ENCODE assay signal across 9 cellular contexts in the genomic region with DNA sequence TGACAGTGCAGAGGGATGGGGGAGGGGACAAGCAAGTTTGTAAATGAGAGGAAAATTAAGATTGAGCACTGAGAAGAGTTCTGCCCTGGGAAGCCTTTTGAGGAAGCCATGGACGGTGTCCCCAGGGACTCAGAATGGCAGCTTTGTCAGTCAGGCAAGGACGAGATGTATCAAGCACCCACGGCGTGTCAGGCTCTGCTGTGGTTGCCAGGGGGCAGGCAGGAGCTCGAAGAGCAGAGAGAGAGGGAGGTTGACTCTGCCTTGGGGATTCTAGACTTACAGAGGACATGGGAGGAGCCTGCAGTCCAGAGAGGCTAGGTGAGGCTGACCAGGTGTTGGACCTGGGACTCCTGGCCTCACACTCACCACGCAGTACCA. TPM values are rescaled to one million over a fixed set of nuclear protein-coding genes. Genes with fewer than 3 reads are reported as not detected.
DNase-seq lines count a peak whose midpoint lies in the region; ATAC-seq, FAIRE-seq and TF ChIP-seq lines count a peak whose summit lies in the region.
"Had no signal": no experiment of that assay in that cellular context is flagged by ENCODE, and none has a peak within 500 bp of the region (broad histone marks: within the 10 kb centered on the region; RNA-seq: fewer than 3 reads in every experiment).

No MANE protein-coding gene starts in this region.

- peaks cover 22% of the 10 kb centered on the region for H3K27me3 Mint-ChIP-seq in memory B cell

- no peaks in the 10 kb centered on the region for H3K79me2 ChIP-seq in GM12878 (ENCODE audit: control insufficient read depth, insufficient read depth, low read length)

- no peaks in the 10 kb centered on the region for H3K4me1 ChIP-seq in GM12878 (ENCODE audit: control insufficient read depth, insufficient read depth, low read length)

- POLR2A ChIA-PET in GM12878 (lab: Charles Lee) = no interaction called here

- no peak overlapping the region for H3K4me3 ChIP-seq in GM12878

- no peak for TF ChIP-seq RAD21 in GM12878 (IDR thresholded peaks at IDR 0.05; ENCODE audit: insufficient read depth, low read depth, low read length)

- in situ Hi-C loops in GM12878 (cut with MboI) = no loop called here

- H3K27me3 ChIP-seq in GM12878 (replicated peaks in 1 of 2; ENCODE audit: control insufficient read depth in 2 of 2, insufficient read depth in 2 of 2, low read length in 1 of 2) = no peaks in the 10 kb centered on the region; a peak in 2 of 4 replicates

- CTCF ChIA-PET in GM12878 (lab: Yijun Ruan, JAX) = interaction anchor here (0.6 kb wide), 1 partner anchor 68 kb away, joined by 3 read pairs; no protein-coding TSS in a partner anchor

- peak; percentile 27; the same call in 1 of the 3 replicates for ATAC-seq in GM12878
- ATAC-seq in memory B cell (ENCODE audit: low read depth) = peak; percentile 45
- no peak for ATAC-seq in HG02642 (IDR thresholded peaks at IDR 0.05; ENCODE audit: poor library complexity, unreplicated experiment)
- no peak for ATAC-seq in GM19397 (IDR thresholded peaks at IDR 0.05; ENCODE audit: unreplicated experiment)
- ATAC-seq in GM18858 (IDR thresholded peaks at IDR 0.05; ENCODE audit: unreplicated experiment) = no peak

- no peaks in the 10 kb centered on the region for H4K20me1 ChIP-seq in GM12878 (ENCODE audit: control insufficient read depth, insufficient read depth)

- SMC1A ChIA-PET in GM12878 (lab: Charles Lee; ENCODE audit: uncharacterized antibody, unreplicated experiment) = no interaction called here

- DNase-seq in COLO829 (ENCODE audit: low spot score) (peak; percentile 30), NCI-H1092 treated with DMSO at 0.1 percent for 48 hours (lab: John Stamatoyannopoulos, UW) (peak; percentile 32), GM12878 (ENCODE audit: low read depth, low spot score) (no peak), memory B cell (ENCODE audit: low spot score in 2 of 2) (no peak), HUDEP-2 (lab: John Stamatoyannopoulos, UW; ENCODE audit: unreplicated experiment in 76 of 76) (no peak)
- DNase-seq: activated T-cell treated with anti-CD3 and anti-CD28 coated beads, Interleukin-2, amount 50 U/mL, for 4 hours had no signal

- H3K36me3 ChIP-seq in GM12878 (ENCODE audit: control insufficient read depth in 2 of 2, insufficient read depth in 2 of 2, low read length in 1 of 2) = no peaks in the 10 kb centered on the region

- no peak overlapping the region for H2AFZ ChIP-seq in GM12878 (ENCODE audit: control insufficient read depth, low read depth, low read length)

- TF ChIP-seq POLR2A in GM12878 (IDR thresholded peaks at IDR 0.05; ENCODE audit: low read depth, low read length) = no peak

- H3K4me2 ChIP-seq in GM12878 (ENCODE audit: control insufficient read depth, insufficient read depth) = no peak overlapping the region

- H3K4me1 Mint-ChIP-seq in memory B cell = peaks cover 5% of the 10 kb centered on the region

- H3K9ac ChIP-seq in GM12878 (ENCODE audit: control insufficient read depth, insufficient read depth, low read length) = no peak overlapping the region

- TF ChIP-seq EP300 in GM12878 (IDR thresholded peaks at IDR 0.05; ENCODE audit: borderline replicate concordance in 1 of 2, control insufficient read depth in 1 of 2, low read depth in 2 of 2, low read length in 2 of 2) = no peak

- intact Hi-C loops in GM12878 (cut with micrococcal nuclease; ENCODE audit: unreplicated experiment) = no loop called here

- no peak overlapping the region for H3K27ac Mint-ChIP-seq in memory B cell

- no peak overlapping the region for H3K27ac ChIP-seq in GM12878 (ENCODE audit: control insufficient read depth, insufficient read depth)

- H3K9me3 ChIP-seq in GM12878 (replicated peaks; ENCODE audit: control insufficient read depth, insufficient read depth, low read length) = no peaks in the 10 kb centered on the region; the same call in 2 of the 3 replicates

- WGBS in GM12878 (ENCODE audit: insufficient coverage, insufficient replicate concordance, low lambda C conversion rate, missing lambda C conversion rate) = 7% methylated on average over 6 of the region's 6 CpGs

- no peak overlapping the region for H3K4me3 Mint-ChIP-seq in memory B cell
- H3K4me3 Mint-ChIP-seq: activated T-cell treated with anti-CD3 and anti-CD28 coated beads, Interleukin-2, amount 50 U/mL, for 4 hours had no signal

- H3K9me3 Mint-ChIP-seq in memory B cell = no peaks in the 10 kb centered on the region
- H3K9me3 Mint-ChIP-seq: activated T-cell treated with anti-CD3 and anti-CD28 coated beads, Interleukin-2, amount 50 U/mL, for 4 hours had no signal

- no peak for FAIRE-seq in GM12878 (lab: Jason Lieb, UNC)

- no peaks in the 10 kb centered on the region for H3K36me3 Mint-ChIP-seq in memory B cell

- RAD21 ChIA-PET in GM12878 (lab: Charles Lee; ENCODE audit: unreplicated experiment) = no interaction called here

- BruUV-seq in GM12878 (replicated peaks; lab: Mats Ljungman, UMichigan) = no TSS peak

- TF ChIP-seq CTCF in GM12878 (IDR thresholded peaks at IDR 0.05 in 2 of 3, conservative IDR thresholded peaks at IDR 0.05 in 1 of 3; ENCODE audit: control insufficient read depth in 2 of 3, extremely low read depth in 1 of 3, insufficient read depth in 1 of 3, low read depth in 3 of 3, low read length in 3 of 3) = 0 out of 6 replicates have a peak, but pooled peaks of 1 of the 3 experiments have one; percentile 4

TF ChIP-seq in GM12878, 131 proteins besides CTCF, POLR2A, EP300 and RAD21:
- TF ChIP-seq MEF2B (IDR thresholded peaks at IDR 0.05; ENCODE audit: partially characterized antibody, poor library complexity, severe bottlenecking) (peak; percentile 27), RUNX3 (IDR thresholded peaks at IDR 0.05; ENCODE audit: low read length) (no peak)

RNA-seq across cellular contexts. Expression of a gene that starts 29.1 kb away (rescaled TPM):
- not detected in 2 replicates for total RNA-seq in GM12878 (2013; cell fraction: nucleolus; rRNA removed)
- total RNA-seq in GM12878 (2014; rRNA removed) = not detected in 2 replicates
- total RNA-seq in GM12878 (2014; rRNA removed; fragmentation: Illumina TruSeq; extraction: Trizol) = not detected in 2 replicates
- total RNA-seq in GM12878 (2021) = not detected in 2 replicates
- not detected for polyA plus RNA-seq in GM12878 (2011; ENCODE audit: low read depth)
- not detected in 2 replicates for polyA plus RNA-seq in GM12878 (2011; rRNA removed)
- 0.03 TPM in 1 of 2 replicates, not detected in the other for polyA plus RNA-seq in GM12878 (2011; cell fraction: cytosol; rRNA removed)
- 0.09 TPM in 1 of 2 replicates, not detected in the other for polyA plus RNA-seq in GM12878 (2011; cell fraction: nucleus; rRNA removed)
- not detected in 2 replicates for polyA plus RNA-seq in GM12878 (2012)
- polyA plus RNA-seq in GM12878 (2014; fragmentation: Illumina TruSeq; extraction: Trizol) = not detected in 2 replicates
- polyA plus RNA-seq in GM12878 (2014; fragmentation: Nextera tagmentation; extraction: Ambion mirVana) = not detected
- polyA plus RNA-seq in GM12878 (2014; rRNA removed) = not detected in 2 replicates
- polyA plus RNA-seq in GM12878 (2016; fragmentation: Nextera tagmentation; extraction: Ambion mirVana) = not detected
- polyA minus RNA-seq in GM12878 (2011; rRNA and poly(A)+ RNA removed) = not detected in 2 replicates
- not detected in 2 replicates for polyA minus RNA-seq in GM12878 (2011; cell fraction: cytosol; rRNA and poly(A)+ RNA removed)
- polyA minus RNA-seq in GM12878 (2011; cell fraction: nucleus; rRNA and poly(A)+ RNA removed) = not detected in 2 replicates

Comparison
In these comparisons a context has a peak if more than half of its experiments do, and no peak if none do; other contexts are left out.
1. DNase-seq: peak in COLO829 (single experiment) and NCI-H1092 treated with DMSO at 0.1 percent for 48 hours (single experiment); none in GM12878 (single experiment), memory B cell (0 of 2) and HUDEP-2 (0 of 76).
2. ATAC-seq: peak in GM12878 (single experiment) and memory B cell (single experiment); none in HG02642 (single experiment), GM19397 (single experiment) and GM18858 (single experiment).